In the genomic region with DNA sequence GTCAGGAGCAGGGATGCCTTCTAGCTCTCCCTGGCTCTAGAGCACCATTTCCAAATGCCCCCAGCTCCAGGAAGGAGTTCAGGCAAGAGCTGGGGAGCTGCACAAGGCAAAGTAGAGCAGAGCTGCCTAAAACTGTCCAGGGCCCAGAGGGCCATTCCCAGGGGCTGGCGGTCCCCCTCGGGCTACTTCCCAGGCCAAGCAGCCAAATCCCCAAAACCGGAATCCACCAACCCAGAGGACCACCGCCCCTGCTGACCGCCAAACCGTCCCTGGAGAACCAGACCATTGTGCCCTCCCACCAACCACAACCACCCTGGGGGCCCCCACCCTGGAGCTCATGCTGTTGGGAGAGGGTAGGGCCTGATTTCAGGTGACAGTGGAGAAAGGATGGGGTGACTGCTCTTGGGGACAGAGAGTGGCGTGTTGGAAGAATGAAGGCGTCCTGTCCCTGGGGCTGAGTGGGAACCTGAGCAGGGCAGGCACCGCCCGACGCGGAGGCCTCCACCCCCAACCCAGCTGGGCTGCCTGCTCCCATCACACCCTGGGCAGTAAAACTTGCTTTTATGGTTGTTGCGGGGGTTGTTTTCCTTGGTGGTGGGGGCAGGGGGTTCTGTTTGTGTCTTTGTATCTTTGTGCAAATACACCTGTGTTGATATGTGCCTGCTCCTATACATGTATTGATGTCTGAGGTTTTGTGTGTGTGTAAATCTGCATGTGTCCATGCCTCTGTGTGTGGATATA, we compare ENCODE assay signal across 1 cellular context.
TF ChIP-seq lines count a peak whose summit lies in the region.

No MANE protein-coding gene starts in this region.

TF ChIP-seq in A549, 52 proteins besides CTCF, POLR2A, EP300 and RAD21 (continued from another document):
- TF ChIP-seq, protein P1, sequence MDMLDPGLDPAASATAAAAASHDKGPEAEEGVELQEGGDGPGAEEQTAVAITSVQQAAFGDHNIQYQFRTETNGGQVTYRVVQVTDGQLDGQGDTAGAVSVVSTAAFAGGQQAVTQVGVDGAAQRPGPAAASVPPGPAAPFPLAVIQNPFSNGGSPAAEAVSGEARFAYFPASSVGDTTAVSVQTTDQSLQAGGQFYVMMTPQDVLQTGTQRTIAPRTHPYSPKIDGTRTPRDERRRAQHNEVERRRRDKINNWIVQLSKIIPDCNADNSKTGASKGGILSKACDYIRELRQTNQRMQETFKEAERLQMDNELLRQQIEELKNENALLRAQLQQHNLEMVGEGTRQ (IDR thresholded peaks at IDR 0.05) = no peak
